Comparison of ENCODE assay signal across 20 cellular contexts in genomic region chr12:114678718-114679117, GRCh38. TPM values are rescaled to one million over a fixed set of nuclear protein-coding genes. Genes with fewer than 3 reads are reported as not detected.
DNase-seq lines count a peak whose midpoint lies in the region; ATAC-seq, FAIRE-seq and TF ChIP-seq lines count a peak whose summit lies in the region.
"Had no signal": no experiment of that assay in that cellular context is flagged by ENCODE, and none has a peak within 500 bp of the region (broad histone marks: within the 10 kb centered on the region; RNA-seq: fewer than 3 reads in every experiment).

No MANE protein-coding gene starts in this region.

- H3K27ac ChIP-seq in HepG2 (ENCODE audit: extremely low read length, insufficient read depth, low read length): peak overlapping the region; percentile 21
- H3K27ac ChIP-seq in right lobe of liver: no peak overlapping the region
- no peak overlapping the region for H3K27ac ChIP-seq in H1 (ENCODE audit: low read depth, low read length)
- H3K27ac ChIP-seq: right atrium auricular region had no signal

- BruUV-seq in HepG2 (replicated peaks; lab: Mats Ljungman, UMichigan): no TSS peak

- no peak overlapping the region for H3K14ac ChIP-seq in H1 (ENCODE audit: insufficient read length)

- H4K8ac ChIP-seq in H1 (ENCODE audit: extremely low read depth, insufficient read depth, low read length): no peak overlapping the region

- H2BK5ac ChIP-seq in H1 (ENCODE audit: low read depth, low read length): no peak overlapping the region

- no peaks in the 10 kb centered on the region; a peak in 1 of 5 replicates for H3K27me3 ChIP-seq in HepG2 (ENCODE audit: control insufficient read depth in 1 of 2, insufficient read depth in 2 of 2, low read length in 2 of 2)
- no peaks in the 10 kb centered on the region for H3K27me3 ChIP-seq in right lobe of liver
- peaks cover 77 to 100% (median 95%) of the 10 kb centered on the region in 4 experiments for H3K27me3 ChIP-seq in H1 (replicated peaks in 1 of 4; ENCODE audit: control insufficient read depth in 3 of 4, extremely low read depth in 1 of 4, insufficient read depth in 3 of 4, low read length in 3 of 4)
- H3K27me3 ChIP-seq: right atrium auricular region had no signal

- H4K91ac ChIP-seq in H1 (replicated peaks; ENCODE audit: insufficient read length, low read length): peak overlapping the region; percentile 47

- H3K4me3 ChIP-seq in HepG2 (replicated peaks in 1 of 3; ENCODE audit: insufficient read depth in 1 of 3, low read depth in 2 of 3, low read length in 3 of 3) (peak overlapping the region; percentile 81 to 97 (median 97); a peak in 4 of 6 replicates), right lobe of liver (no peak overlapping the region), H1 (ENCODE audit: extremely low read depth in 1 of 4, insufficient read depth in 2 of 4, low read depth in 3 of 4, low read length in 4 of 4) (no peak overlapping the region)

- peaks cover 55% of the 10 kb centered on the region for H3K4me1 ChIP-seq in HepG2 (ENCODE audit: insufficient read depth, low read length)
- peaks cover 0 to 31% (median 4%) of the 10 kb centered on the region in 4 donors for H3K4me1 ChIP-seq in right lobe of liver
- H3K4me1 ChIP-seq in H1 (replicated peaks in 1 of 4; ENCODE audit: control insufficient read depth in 3 of 4, insufficient read depth in 4 of 4, low read length in 3 of 4): peaks cover 11 to 47% (median 26%) of the 10 kb centered on the region in 4 experiments

- H2BK20ac ChIP-seq in H1 (ENCODE audit: low read length): no peak overlapping the region

- H3K79me1 ChIP-seq in H1 (ENCODE audit: low read depth, low read length): no peaks in the 10 kb centered on the region

- H2AK5ac ChIP-seq in H1 (ENCODE audit: low read depth, low read length): no peak overlapping the region

- H4K20me1 ChIP-seq in HepG2 (ENCODE audit: insufficient read depth, low read length): peaks cover 34% of the 10 kb centered on the region
- peaks cover 6 to 13% of the 10 kb centered on the region in 2 experiments for H4K20me1 ChIP-seq in H1 (replicated peaks in 1 of 2; ENCODE audit: control insufficient read depth in 1 of 2, insufficient read depth in 2 of 2, low read length in 2 of 2)

- H3K79me2 ChIP-seq in HepG2 (ENCODE audit: insufficient read depth, low read length): peaks cover 89% of the 10 kb centered on the region
- H3K79me2 ChIP-seq in H1 (ENCODE audit: control insufficient read depth in 1 of 2, insufficient read depth in 2 of 2, low read length in 2 of 2): no peaks in the 10 kb centered on the region

- H3K9me3 ChIP-seq in HepG2 (ENCODE audit: low read length) (no peaks in the 10 kb centered on the region), right lobe of liver (no peaks in the 10 kb centered on the region), H1 (ENCODE audit: insufficient read depth in 2 of 2, low read depth in 1 of 2, low read length in 1 of 2) (no peaks in the 10 kb centered on the region)
- H3K9me3 ChIP-seq: right atrium auricular region had no signal

- DNase-seq in HepG2 (ENCODE audit: low spot score) (no peak), right lobe of liver (no peak), H1 (ENCODE audit: low read depth in 1 of 2, low spot score in 2 of 2) (no peak), mesothelial cell of epicardium (ENCODE audit: low spot score in 2 of 2, unreplicated experiment in 2 of 2) (no peak), NCI-H187 treated with DMSO at 0.1 percent for 48 hours (lab: John Stamatoyannopoulos, UW) (no peak), putamen (ENCODE audit: low spot score) (no peak)
- DNase-seq: activated CD8-positive, alpha-beta memory T cell treated with anti-CD3 and anti-CD28 coated beads, Interleukin-2, amount 10 ng/mL, durations not matched to agents 7 days and 5 days; effector memory CD4-positive, alpha-beta T cell; GOT3; Kasumi-1; kidney; naive thymus-derived CD4-positive, alpha-beta T cell; NCI-H1694 treated with DMSO at 0.1 percent for 48 hours; NCI-H524 treated with DMSO at 0.1 percent for 48 hours; T-cell had no signal

- H3K56ac ChIP-seq in H1 (replicated peaks; ENCODE audit: insufficient read length, low read depth, low read length): no peak overlapping the region

- H3K4ac ChIP-seq in H1 (replicated peaks; ENCODE audit: insufficient read length, low read depth, low read length): no peak overlapping the region

- TF ChIP-seq EP300 in HepG2 (IDR thresholded peaks at IDR 0.05; ENCODE audit: low read depth in 2 of 2, low read length in 2 of 2) (no peak), HepG2 (CRISPR knock-in tag; IDR thresholded peaks at IDR 0.05; ENCODE audit: borderline replicate concordance) (no peak), H1 (IDR thresholded peaks at IDR 0.05; ENCODE audit: borderline replicate concordance in 1 of 2, low read depth in 2 of 2, low read length in 2 of 2) (no peak)

- H2BK15ac ChIP-seq in H1 (ENCODE audit: low read length): no peak overlapping the region

- no peaks in the 10 kb centered on the region for H3K27me3 Mint-ChIP-seq in mesothelial cell of epicardium (ENCODE audit: low read depth)

- no peak overlapping the region for H2BK120ac ChIP-seq in H1 (replicated peaks; ENCODE audit: low read depth, low read length)

- FAIRE-seq in HepG2 (lab: Jason Lieb, UNC) (no peak), H1 (lab: Jason Lieb, UNC) (no peak)
- FAIRE-seq: kidney had no signal

- H3K36me3 Mint-ChIP-seq in mesothelial cell of epicardium: peaks cover 78% of the 10 kb centered on the region
- H3K36me3 Mint-ChIP-seq: T-cell had no signal

- ATAC-seq in HepG2 (no peak), right lobe of liver (no peak), HG03025 (IDR thresholded peaks at IDR 0.05; ENCODE audit: low FRiP score, unreplicated experiment) (no peak), GM18502 (IDR thresholded peaks at IDR 0.05; ENCODE audit: poor library complexity, unreplicated experiment) (no peak)
- ATAC-seq: activated CD8-positive, alpha-beta memory T cell treated with anti-CD3 and anti-CD28 coated beads, Interleukin-2, amount 10 ng/mL, durations not matched to agents 7 days and 5 days; naive thymus-derived CD4-positive, alpha-beta T cell; Panc1; stimulated activated effector memory CD8-positive, alpha-beta T cell treated with anti-CD3 and anti-CD28 coated beads, Interleukin-12 subunit alpha, Interleukin-12 subunit beta, amount 100 ng/mL, for 72 hours; T-cell had no signal

- H3K4me2 ChIP-seq in HepG2 (ENCODE audit: low read depth, low read length): peak overlapping the region; percentile 86
- no peak overlapping the region; a peak in 1 of 4 replicates for H3K4me2 ChIP-seq in H1 (ENCODE audit: insufficient read depth in 1 of 2, low read depth in 2 of 2, low read length in 2 of 2)

- H4K5ac ChIP-seq in H1 (ENCODE audit: insufficient read length, low read depth, low read length): no peak overlapping the region

- peak overlapping the region; percentile 100 for H3K4me3 Mint-ChIP-seq in mesothelial cell of epicardium
- H3K4me3 Mint-ChIP-seq: activated CD8-positive, alpha-beta memory T cell treated with anti-CD3 and anti-CD28 coated beads, Interleukin-2, amount 10 ng/mL, durations not matched to agents 7 days and 5 days; naive thymus-derived CD4-positive, alpha-beta T cell; stimulated activated effector memory CD8-positive, alpha-beta T cell treated with anti-CD3 and anti-CD28 coated beads, Interleukin-12 subunit alpha, Interleukin-12 subunit beta, amount 100 ng/mL, for 72 hours; T-cell had no signal

- H3K36me3 ChIP-seq in HepG2 (replicated peaks in 1 of 2; ENCODE audit: control insufficient read depth in 1 of 2, insufficient read depth in 2 of 2, low read length in 2 of 2) (peaks cover 17 to 53% of the 10 kb centered on the region in 2 experiments), right lobe of liver (peaks cover 0 to 49% (median 8%) of the 10 kb centered on the region in 4 donors), H1 (ENCODE audit: control insufficient read depth in 2 of 4, insufficient read depth in 4 of 4, low read length in 3 of 4) (no peaks in the 10 kb centered on the region)

- in situ Hi-C loops in HepG2 (cut with HindIII; ENCODE audit: extremely low pct_ligation_motif_present, low pct_unique_long_range_greater_than_20kb): no loop called here

- peaks cover 47% of the 10 kb centered on the region for H3K4me1 Mint-ChIP-seq in mesothelial cell of epicardium

- H3K23ac ChIP-seq in H1 (ENCODE audit: insufficient read length): no peak overlapping the region

- TF ChIP-seq POLR2A in HepG2 (IDR thresholded peaks at IDR 0.05; ENCODE audit: insufficient read depth in 1 of 2, low read depth in 2 of 2, low read length in 2 of 2) (no peak), right lobe of liver (IDR thresholded peaks at IDR 0.05) (no peak), H1 (IDR thresholded peaks at IDR 0.05; ENCODE audit: control extremely low read depth in 1 of 2, low read depth in 2 of 2, low read length in 2 of 2) (no peak)

- no peak overlapping the region for H3K18ac ChIP-seq in H1 (ENCODE audit: extremely low read depth, low read length)

- H3K23me2 ChIP-seq in H1 (ENCODE audit: low read depth, low read length): peaks cover 11% of the 10 kb centered on the region; the same call in 1 of the 2 replicates

- H3K9ac ChIP-seq in HepG2 (ENCODE audit: insufficient read depth, low read depth, low read length): peak overlapping the region; percentile 96; the same call in 1 of the 2 replicates
- no peak overlapping the region for H3K9ac ChIP-seq in H1 (replicated peaks in 1 of 4; ENCODE audit: extremely low read depth in 1 of 4, low read depth in 3 of 4, low read length in 3 of 4)

- intact Hi-C loops in HepG2 (cut with micrococcal nuclease; ENCODE audit: unreplicated experiment) (no loop called here), right lobe of liver (cut with DNase I) (no loop called here)

- WGBS in HepG2 (ENCODE audit: low lambda C conversion rate): 82% methylated on average over 2 of the region's 2 CpGs
- 55% methylated on average over 2 of the region's 2 CpGs for WGBS in right lobe of liver (ENCODE audit: insufficient coverage, low coverage, low lambda C conversion rate, missing lambda C conversion rate)
- WGBS in H1 (ENCODE audit: extremely low coverage in 1 of 2, insufficient coverage in 1 of 2, insufficient read length in 1 of 2, insufficient replicate concordance in 2 of 2, low coverage in 1 of 2, low lambda C conversion rate in 2 of 2, missing lambda C conversion rate in 1 of 2), 2 experiments: 29% methylated on average over 2 of the region's 2 CpGs; no CpG with 5 or more reads in 1 of the 2 experiments

- H2BK12ac ChIP-seq in H1 (ENCODE audit: low read depth, low read length): no peak overlapping the region; the same call in 1 of the 2 replicates

- H2AFZ ChIP-seq in HepG2 (ENCODE audit: low read length) (no peak overlapping the region), H1 (ENCODE audit: low read length) (no peak overlapping the region)

- POLR2A ChIA-PET in HepG2 (lab: Yijun Ruan, JAX) (interaction anchor here (1.4 kb wide), 1 partner anchor 9 kb away, joined by 6 read pairs; no protein-coding TSS in a partner anchor), H1 (lab: Charles Lee; ENCODE audit: partially characterized antibody) (interaction anchor here (1.0 kb wide), 1 partner anchor 9 kb away, joined by 4 read pairs; no protein-coding TSS in a partner anchor)

- H3K9me3 Mint-ChIP-seq in mesothelial cell of epicardium: no peaks in the 10 kb centered on the region
- H3K9me3 Mint-ChIP-seq: stimulated activated effector memory CD8-positive, alpha-beta T cell treated with anti-CD3 and anti-CD28 coated beads, Interleukin-12 subunit alpha, Interleukin-12 subunit beta, amount 100 ng/mL, for 72 hours; T-cell had no signal

- CTCF ChIA-PET in HepG2 (lab: Yijun Ruan, JAX; ENCODE audit: low intra/inter-chr PET ratio, low total read pairs): no interaction called here
- CTCF ChIA-PET in H1 (lab: Charles Lee; ENCODE audit: partially characterized antibody): interaction anchor here (0.7 to 0.9 kb wide), 3 partner anchors 10 to 42 kb away, joined by 3 to 4 read pairs (median 3); no protein-coding TSS in a partner anchor

- TF ChIP-seq CTCF in HepG2 (CRISPR knock-in tag; IDR thresholded peaks at IDR 0.05): no peak
- no peak for TF ChIP-seq CTCF in right lobe of liver (IDR thresholded peaks at IDR 0.05)
- TF ChIP-seq CTCF in H1 (IDR thresholded peaks at IDR 0.05; ENCODE audit: control extremely low read depth in 1 of 3, insufficient read depth in 1 of 3, low read depth in 1 of 3, low read length in 3 of 3): no peak
- no peak for TF ChIP-seq CTCF in mesothelial cell of epicardium (IDR thresholded peaks at IDR 0.05; ENCODE audit: unreplicated experiment)

- peak overlapping the region; percentile 100 for H3K27ac Mint-ChIP-seq in mesothelial cell of epicardium
- H3K27ac Mint-ChIP-seq: activated CD8-positive, alpha-beta memory T cell treated with anti-CD3 and anti-CD28 coated beads, Interleukin-2, amount 10 ng/mL, durations not matched to agents 7 days and 5 days; naive thymus-derived CD4-positive, alpha-beta T cell; stimulated activated effector memory CD8-positive, alpha-beta T cell treated with anti-CD3 and anti-CD28 coated beads, Interleukin-12 subunit alpha, Interleukin-12 subunit beta, amount 100 ng/mL, for 72 hours; T-cell had no signal

- TF ChIP-seq RAD21 in HepG2 (CRISPR knock-in tag; IDR thresholded peaks at IDR 0.05) (no peak), H1 (IDR thresholded peaks at IDR 0.05 in 1 of 2, conservative IDR thresholded peaks at IDR 0.05 in 1 of 2; ENCODE audit: low read depth in 2 of 2, low read length in 2 of 2) (no peak)

RNA-seq across cellular contexts. Expression of gene TBX3, which starts 5.3 kb away (rescaled TPM):
- 17.2 and 27.1 TPM in 2 replicates for total RNA-seq in HepG2 (2016; rRNA removed; fragmentation: Illumina TruSeq; extraction: Trizol)
- total RNA-seq in HepG2 (2016; cell fraction: cytosol; rRNA removed; fragmentation: Illumina TruSeq; extraction: Trizol; ENCODE audit: low read depth): 3.5 and 4.1 TPM in 2 replicates
- 13.7 and 27.3 TPM in 2 replicates for total RNA-seq in HepG2 (2016; cell fraction: insoluble cytoplasmic fraction; rRNA removed; fragmentation: Illumina TruSeq; extraction: Trizol)
- 9.0 and 9.4 TPM in 2 replicates for total RNA-seq in HepG2 (2016; cell fraction: membrane; rRNA removed; fragmentation: Illumina TruSeq; extraction: Trizol)
- 39.2 and 46.8 TPM in 2 replicates for total RNA-seq in HepG2 (2016; cell fraction: nucleus; rRNA removed; fragmentation: Illumina TruSeq; extraction: Trizol)
- 38.1 and 42.4 TPM in 2 replicates for polyA plus RNA-seq in HepG2 (2011; rRNA removed)
- polyA plus RNA-seq in HepG2 (2011; cell fraction: cytosol; rRNA removed): 12.5 and 15.0 TPM in 2 replicates
- polyA plus RNA-seq in HepG2 (2011; cell fraction: nucleus; rRNA removed): 179 and 200 TPM in 2 replicates
- polyA plus RNA-seq in HepG2 (2012): 34.8 and 37.9 TPM in 2 replicates
- 1.0 and 1.1 TPM in 2 replicates for polyA plus RNA-seq in HepG2 (2016; cell fraction: cytosol; fragmentation: Illumina TruSeq; extraction: Trizol; ENCODE audit: low read depth)
- 16.8 and 21.4 TPM in 2 replicates for polyA plus RNA-seq in HepG2 (2016; cell fraction: insoluble cytoplasmic fraction; fragmentation: Illumina TruSeq; extraction: Trizol; ENCODE audit: low read depth)
- polyA plus RNA-seq in HepG2 (2016; cell fraction: membrane; fragmentation: Illumina TruSeq; extraction: Trizol; ENCODE audit: low read depth): 3.9 and 4.1 TPM in 2 replicates
- 123 and 124 TPM in 2 replicates for polyA plus RNA-seq in HepG2 (2016; cell fraction: nucleus; fragmentation: Illumina TruSeq; extraction: Trizol; ENCODE audit: insufficient read depth, low read depth)
- polyA minus RNA-seq in HepG2 (2011; rRNA and poly(A)+ RNA removed; ENCODE audit: low replicate concordance): 41.2 and 72.3 TPM in 2 replicates
- 22.2 and 24.4 TPM in 2 replicates for polyA minus RNA-seq in HepG2 (2011; cell fraction: cytosol; rRNA and poly(A)+ RNA removed)
- 128 and 133 TPM in 2 replicates for polyA minus RNA-seq in HepG2 (2011; cell fraction: nucleus; rRNA and poly(A)+ RNA removed)
- total RNA-seq in right lobe of liver: 10 to 100 TPM; 15.6 to 44.0 (median 27.8) TPM
- total RNA-seq in H1 (2021; fragmentation: NEBNext Ultra II Directional; extraction: Animal tissue kit (Norgen Biotek cat#: 25700)): 0.29 and 1.0 TPM in 2 replicates
- 0.09 TPM in 2 replicates for polyA plus RNA-seq in H1 (2011; rRNA removed)
- 0.09 TPM for polyA plus RNA-seq in H1 (2011; cell fraction: cytosol; rRNA removed)
- 0.20 TPM for polyA plus RNA-seq in H1 (2011; cell fraction: nucleus; rRNA removed)
- 0.12 to 0.38 TPM (median 0.24 TPM) in 4 replicates for polyA plus RNA-seq in H1 (2012, experiment 1 of 2)
- 0.18 TPM for polyA plus RNA-seq in H1 (2012, experiment 2 of 2)
- 0.30 TPM for polyA plus RNA-seq in H1 (2013, experiment 1 of 2)
- 0.13 TPM for polyA plus RNA-seq in H1 (2013, experiment 2 of 2)
- 0.09 TPM in 1 of 2 replicates, not detected in the other for polyA minus RNA-seq in H1 (2011; rRNA and poly(A)+ RNA removed)
- polyA minus RNA-seq in H1 (2011; cell fraction: cytosol; rRNA and poly(A)+ RNA removed): 0.73 TPM
- 0.50 TPM for polyA minus RNA-seq in H1 (2011; cell fraction: nucleus; rRNA and poly(A)+ RNA removed)
- 409 to 427 TPM (median 425 TPM) in 3 replicates for total RNA-seq in mesothelial cell of epicardium
- total RNA-seq: activated CD8-positive, alpha-beta memory T cell treated with anti-CD3 and anti-CD28 coated beads, Interleukin-2, amount 10 ng/mL, durations not matched to agents 7 days and 5 days; naive thymus-derived CD4-positive, alpha-beta T cell had no signal
- polyA plus RNA-seq: naive thymus-derived CD4-positive, alpha-beta T cell had no signal

Comparison
In these comparisons a context has a peak if more than half of its experiments do, and no peak if none do; other contexts are left out.
1. H3K4me3 ChIP-seq: peak in HepG2 (3 of 3); none in right lobe of liver (0 of 3) and H1 (0 of 4).
2. Of the 41 proteins assayed by ChIP-seq in both HepG2 and H1: peak only in HepG2: none; only in H1: RNF2; in both: none; in neither: 40.